Comparison of ENCODE assay signal across 18 cellular contexts in genomic region chr10:7317799-7318446, GRCh38.
DNase-seq lines count a peak whose midpoint lies in the region; ATAC-seq, FAIRE-seq and TF ChIP-seq lines count a peak whose summit lies in the region.
"Had no signal": no experiment of that assay in that cellular context is flagged by ENCODE, and none has a peak within 500 bp of the region (broad histone marks: within the 10 kb centered on the region; RNA-seq: fewer than 3 reads in every experiment).

No MANE protein-coding gene starts in this region.

- H3K9me3 Mint-ChIP-seq in CD8-positive, alpha-beta memory T cell: no peaks in the 10 kb centered on the region

- no peaks in the 10 kb centered on the region for H3K9me2 ChIP-seq in Loucy (replicated peaks; ENCODE audit: low read depth, low read length)
- H3K9me2 ChIP-seq: SK-N-SH had no signal

- H3K36me3 ChIP-seq in CD8-positive, alpha-beta memory T cell (ENCODE audit: insufficient read depth, low read length): no peaks in the 10 kb centered on the region
- H3K36me3 ChIP-seq in Loucy (ENCODE audit: insufficient read depth, low read length): peaks cover 28% of the 10 kb centered on the region; the same call in 1 of the 2 replicates
- H3K36me3 ChIP-seq: adrenal gland, MG63 had no signal

- peaks cover 73% of the 10 kb centered on the region for H3K79me2 ChIP-seq in Loucy (ENCODE audit: insufficient read depth, low read length)

- no peak overlapping the region for H3K9ac ChIP-seq in Loucy (ENCODE audit: low read depth, low read length, poor library complexity, severe bottlenecking)
- H3K9ac ChIP-seq: SK-N-SH had no signal

- H3K4me3 ChIP-seq in CD8-positive, alpha-beta memory T cell (ENCODE audit: low read length): no peak overlapping the region
- H3K4me3 ChIP-seq in Loucy (ENCODE audit: low read length, poor library complexity, severe bottlenecking): no peak overlapping the region
- H3K4me3 ChIP-seq: adrenal gland, MG63 had no signal

- H3K4me1 Mint-ChIP-seq in CD8-positive, alpha-beta memory T cell: peaks cover 72 to 85% (median 77%) of the 10 kb centered on the region in 3 donors

- H3K9me3 ChIP-seq in CD8-positive, alpha-beta memory T cell (ENCODE audit: low read length): no peaks in the 10 kb centered on the region
- H3K9me3 ChIP-seq in Loucy (ENCODE audit: insufficient read depth, low read depth, low read length): no peaks in the 10 kb centered on the region; the same call in 1 of the 2 replicates
- H3K9me3 ChIP-seq: adrenal gland, MG63, SK-N-SH had no signal

- no peak overlapping the region for H2AFZ ChIP-seq in Loucy (ENCODE audit: low read length)

- POLR2A ChIA-PET in CD8-positive, alpha-beta memory T cell (lab: Charles Lee): no interaction called here

- no peak for DNase-seq in CD8-positive, alpha-beta memory T cell
- DNase-seq in GM18507 (ENCODE audit: extremely low spot score, insufficient read length, low read depth) (no peak), germinal center (ENCODE audit: low spot score) (peak; percentile 15), NCI-H2227 treated with DMSO at 0.1 percent for 48 hours (lab: John Stamatoyannopoulos, UW) (no peak), SK-N-DZ (ENCODE audit: low spot score) (no peak), NCI-H1105 (lab: John Stamatoyannopoulos, UW) (no peak)
- DNase-seq: activated CD4-positive, alpha-beta T cell treated with anti-CD3 and anti-CD28 coated beads, Interleukin-2, amount 50 U/mL, for 4 hours; activated T-cell treated with anti-CD3 and anti-CD28 coated beads, Interleukin-2, amount 50 U/mL, for 48 hours; DMS 273 treated with DMSO at 0.1 percent for 48 hours; H7; MG63; NCI-H526 treated with DMSO at 0.1 percent for 48 hours; SK-N-SH had no signal

- H3K4me3 Mint-ChIP-seq in CD8-positive, alpha-beta memory T cell: peak overlapping the region in 3 of 7 donors; percentile 6 to 50 (median 19)
- H3K4me3 Mint-ChIP-seq: type B pancreatic cell had no signal

- H3K27ac Mint-ChIP-seq in CD8-positive, alpha-beta memory T cell: peak overlapping the region in 6 of 8 donors; percentile 11 to 77 (median 32)
- H3K27ac Mint-ChIP-seq: type B pancreatic cell had no signal

- peaks cover 9 to 18% (median 10%) of the 10 kb centered on the region in 3 donors for H3K36me3 Mint-ChIP-seq in CD8-positive, alpha-beta memory T cell

- no peaks in the 10 kb centered on the region for H3K27me3 Mint-ChIP-seq in CD8-positive, alpha-beta memory T cell

- peak; percentile 63 for FAIRE-seq in GM18507 (lab: Jason Lieb, UNC)

- no peak overlapping the region for H3K27ac ChIP-seq in CD8-positive, alpha-beta memory T cell (ENCODE audit: low read depth, low read length)
- H3K27ac ChIP-seq: adrenal gland had no signal

- no peak for TF ChIP-seq CTCF in Loucy (conservative IDR thresholded peaks at IDR 0.05; ENCODE audit: low read length)

- peaks cover 47% of the 10 kb centered on the region for H3K4me1 ChIP-seq in CD8-positive, alpha-beta memory T cell (ENCODE audit: insufficient read depth, low read length)
- peaks cover 16% of the 10 kb centered on the region for H3K4me1 ChIP-seq in Loucy (ENCODE audit: insufficient read depth, low read length, poor library complexity, severe bottlenecking)

- CTCF ChIA-PET in CD8-positive, alpha-beta memory T cell (lab: Charles Lee): no interaction called here

- H3K27me3 ChIP-seq in CD8-positive, alpha-beta memory T cell (ENCODE audit: insufficient read depth, low read length, poor library complexity, severe bottlenecking): no peaks in the 10 kb centered on the region
- H3K27me3 ChIP-seq in Loucy (ENCODE audit: insufficient read depth, low read length, poor library complexity, severe bottlenecking): no peaks in the 10 kb centered on the region
- H3K27me3 ChIP-seq: adrenal gland had no signal

- H4K20me1 ChIP-seq in Loucy (ENCODE audit: insufficient read depth, low read length, poor library complexity, severe bottlenecking): peaks cover 8% of the 10 kb centered on the region

- H3K4me2 ChIP-seq in Loucy (ENCODE audit: low read depth, low read length, poor library complexity, severe bottlenecking): peak overlapping the region; percentile 38
- H3K4me2 ChIP-seq: SK-N-SH had no signal

- peaks cover 5% of the 10 kb centered on the region; the same call in 1 of the 2 replicates for H3F3A ChIP-seq in Loucy (ENCODE audit: low read depth)

- no peak for ATAC-seq in HG02571 (IDR thresholded peaks at IDR 0.05; ENCODE audit: unreplicated experiment)
- ATAC-seq: Panc1 had no signal
